8 cellular contexts compared by ENCODE assay signal in genomic region chr6:42049116-42049809, GRCh38. TPM values are rescaled to one million over a fixed set of nuclear protein-coding genes. Genes with fewer than 3 reads are reported as not detected.
DNase-seq lines count a peak whose midpoint lies in the region; TF ChIP-seq lines count a peak whose summit lies in the region.

No MANE protein-coding gene starts in this region.

- H3K36me3 ChIP-seq in H7 (replicated peaks; ENCODE audit: control insufficient read depth, insufficient read depth, low read length) = peaks cover 8% of the 10 kb centered on the region

- TF ChIP-seq CTCF in WI38 (IDR thresholded peaks at IDR 0.05; ENCODE audit: low read depth, low read length) (no peak), foreskin fibroblast (IDR thresholded peaks at IDR 0.05; ENCODE audit: low read depth, low read length) (no peak)

- peak overlapping the region; percentile 56; the same call in 1 of the 2 replicates for H3K4me3 ChIP-seq in H7 (ENCODE audit: insufficient read depth, low read depth, low read length)
- peak overlapping the region; percentile 62 for H3K4me3 ChIP-seq in WI38 (ENCODE audit: low read depth, low read length)
- H3K4me3 ChIP-seq in foreskin fibroblast (ENCODE audit: low read depth in 1 of 2, low read length in 2 of 2) = peak overlapping the region; percentile 53 to 64
- peak overlapping the region; percentile 71 for H3K4me3 ChIP-seq in skeletal muscle cell (ENCODE audit: low read depth, low read length)

- peaks cover 46% of the 10 kb centered on the region for H3K27me3 ChIP-seq in H7 (ENCODE audit: control insufficient read depth, insufficient read depth, low read length)

- DNase-seq in H7 = peak; percentile 53
- no peak for DNase-seq in foreskin fibroblast
- no peak for DNase-seq in skeletal muscle cell (ENCODE audit: low read depth)
- no peak for DNase-seq in AG08396 (ENCODE audit: low spot score)
- no peak for DNase-seq in activated gamma-delta T cell (lab: John Stamatoyannopoulos, UW)
- no peak for DNase-seq in foreskin melanocyte
- DNase-seq in NCI-H1105 (lab: John Stamatoyannopoulos, UW) = no peak

RNA-seq across cellular contexts. Expression of gene TAF8, which starts 1.1 kb away (rescaled TPM):
- 8.7 and 13.9 TPM in 2 replicates for total RNA-seq in H7 (2014; rRNA removed; shearing (Covaris generic))
